ENCODE assay signal across 11 cellular contexts in the genomic region with DNA sequence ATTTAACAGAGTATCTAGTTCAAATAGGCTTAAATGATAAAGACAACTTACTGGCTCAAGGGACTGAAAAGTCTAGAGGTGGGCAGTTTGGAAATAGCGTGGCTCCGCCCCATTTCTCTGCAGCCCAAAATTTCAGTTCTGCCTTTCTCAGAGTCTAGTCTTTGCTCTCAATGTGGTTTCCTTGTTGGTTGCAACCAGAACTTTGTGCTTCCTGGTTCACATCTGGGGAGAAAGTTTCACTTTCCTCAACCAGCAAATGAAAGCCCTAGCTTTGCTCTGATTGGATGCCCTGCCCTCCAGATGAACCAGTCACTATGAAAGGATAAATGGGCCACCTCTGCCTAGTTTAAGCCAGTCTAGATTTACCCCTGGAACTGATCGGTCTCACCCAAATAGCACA. TPM values are rescaled to one million over a fixed set of nuclear protein-coding genes. Genes with fewer than 3 reads are reported as not detected.
DNase-seq lines count a peak whose midpoint lies in the region; ATAC-seq and TF ChIP-seq lines count a peak whose summit lies in the region.
"Had no signal": no experiment of that assay in that cellular context is flagged by ENCODE, and none has a peak within 500 bp of the region (broad histone marks: within the 10 kb centered on the region; RNA-seq: fewer than 3 reads in every experiment).

No MANE protein-coding gene starts in this region.

- H3K27ac ChIP-seq in MM.1S (ENCODE audit: low read length) = no peak overlapping the region

- peaks cover 58% of the 10 kb centered on the region for H3K27me3 ChIP-seq in MM.1S (replicated peaks; ENCODE audit: insufficient read depth, low read length)

- no peak overlapping the region for H3K9ac ChIP-seq in MM.1S (ENCODE audit: low read length)

- H3K9me3 ChIP-seq in MM.1S (replicated peaks; ENCODE audit: insufficient read depth, low read length) = no peaks in the 10 kb centered on the region
- H3K9me3 ChIP-seq in mucosa of descending colon = no peaks in the 10 kb centered on the region

- DNase-seq in MM.1S = peak; percentile 84
- DNase-seq in mucosa of descending colon = peak in 1 of 3 donors; percentile 14
- DNase-seq in SHP77 treated with DMSO at 0.1 percent for 48 hours (lab: John Stamatoyannopoulos, UW) = no peak
- DNase-seq in NCI-H1092 (lab: John Stamatoyannopoulos, UW) = no peak
- no peak for DNase-seq in ecto neural progenitor cell (ENCODE audit: low spot score)
- DNase-seq: effector CD4-positive, alpha-beta T cell had no signal

- H3K36me3 ChIP-seq in MM.1S (replicated peaks; ENCODE audit: insufficient read depth, low read length) (no peaks in the 10 kb centered on the region), mucosa of descending colon (ENCODE audit: low read depth) (no peaks in the 10 kb centered on the region)

- intact Hi-C loops in mucosa of descending colon (cut with DNase I, micrococcal nuclease) = no loop called here

- no peaks in the 10 kb centered on the region for H4K20me1 ChIP-seq in MM.1S (ENCODE audit: insufficient read depth, low read length)

- peaks cover 9% of the 10 kb centered on the region; the same call in 1 of the 2 replicates for H3F3A ChIP-seq in MM.1S (ENCODE audit: insufficient read depth, low read length)

- H3K4me3 ChIP-seq in MM.1S (ENCODE audit: low read length) = no peak overlapping the region
- no peak overlapping the region for H3K4me3 ChIP-seq in mucosa of descending colon

- H3K4me1 ChIP-seq in MM.1S (ENCODE audit: low read length) (peaks cover 6% of the 10 kb centered on the region), mucosa of descending colon (ENCODE audit: low read depth) (no peaks in the 10 kb centered on the region)

- ATAC-seq in GM18909 (IDR thresholded peaks at IDR 0.05; ENCODE audit: poor library complexity, unreplicated experiment) = peak; percentile 99
- peak; percentile 96 for ATAC-seq in HG02678 (IDR thresholded peaks at IDR 0.05; ENCODE audit: unreplicated experiment)
- ATAC-seq in mucosa of descending colon = peak; percentile 57
- no peak for ATAC-seq in HG03045 (IDR thresholded peaks at IDR 0.05; ENCODE audit: unreplicated experiment)
- ATAC-seq: HCT116 had no signal

- H3K9me2 ChIP-seq in MM.1S (replicated peaks; ENCODE audit: insufficient read depth, low read length) = no peaks in the 10 kb centered on the region

- H3K4me2 ChIP-seq in MM.1S (ENCODE audit: low read depth, low read length) = peak overlapping the region; percentile 19

- H2AFZ ChIP-seq in MM.1S (ENCODE audit: low read length) = no peak overlapping the region

- TF ChIP-seq CTCF in MM.1S (IDR thresholded peaks at IDR 0.05; ENCODE audit: low read length) (no peak), mucosa of descending colon (IDR thresholded peaks at IDR 0.05) (no peak)

- H3K79me2 ChIP-seq in MM.1S (ENCODE audit: low read length) = no peaks in the 10 kb centered on the region

RNA-seq across cellular contexts. Expression of a gene that starts 14.9 kb away (rescaled TPM):
- total RNA-seq in mucosa of descending colon = under 1 TPM in 2 of 3 donors, not detected in 1; 0.12 to 0.57 TPM

RNA-seq across cellular contexts. Expression of a gene that starts 19.9 kb away (rescaled TPM):
- not detected for total RNA-seq in mucosa of descending colon
- total RNA-seq: myocyte had no signal
